1 cellular context compared by ENCODE assay signal in genomic region chr19:56126983-56127780, GRCh38.
TF ChIP-seq lines count a peak whose summit lies in the region.

No MANE protein-coding gene starts in this region.

TF ChIP-seq in HepG2, 621 proteins besides CTCF, POLR2A, EP300 and RAD21 (continued from another document and continues in another):
- TF ChIP-seq, protein P1, sequence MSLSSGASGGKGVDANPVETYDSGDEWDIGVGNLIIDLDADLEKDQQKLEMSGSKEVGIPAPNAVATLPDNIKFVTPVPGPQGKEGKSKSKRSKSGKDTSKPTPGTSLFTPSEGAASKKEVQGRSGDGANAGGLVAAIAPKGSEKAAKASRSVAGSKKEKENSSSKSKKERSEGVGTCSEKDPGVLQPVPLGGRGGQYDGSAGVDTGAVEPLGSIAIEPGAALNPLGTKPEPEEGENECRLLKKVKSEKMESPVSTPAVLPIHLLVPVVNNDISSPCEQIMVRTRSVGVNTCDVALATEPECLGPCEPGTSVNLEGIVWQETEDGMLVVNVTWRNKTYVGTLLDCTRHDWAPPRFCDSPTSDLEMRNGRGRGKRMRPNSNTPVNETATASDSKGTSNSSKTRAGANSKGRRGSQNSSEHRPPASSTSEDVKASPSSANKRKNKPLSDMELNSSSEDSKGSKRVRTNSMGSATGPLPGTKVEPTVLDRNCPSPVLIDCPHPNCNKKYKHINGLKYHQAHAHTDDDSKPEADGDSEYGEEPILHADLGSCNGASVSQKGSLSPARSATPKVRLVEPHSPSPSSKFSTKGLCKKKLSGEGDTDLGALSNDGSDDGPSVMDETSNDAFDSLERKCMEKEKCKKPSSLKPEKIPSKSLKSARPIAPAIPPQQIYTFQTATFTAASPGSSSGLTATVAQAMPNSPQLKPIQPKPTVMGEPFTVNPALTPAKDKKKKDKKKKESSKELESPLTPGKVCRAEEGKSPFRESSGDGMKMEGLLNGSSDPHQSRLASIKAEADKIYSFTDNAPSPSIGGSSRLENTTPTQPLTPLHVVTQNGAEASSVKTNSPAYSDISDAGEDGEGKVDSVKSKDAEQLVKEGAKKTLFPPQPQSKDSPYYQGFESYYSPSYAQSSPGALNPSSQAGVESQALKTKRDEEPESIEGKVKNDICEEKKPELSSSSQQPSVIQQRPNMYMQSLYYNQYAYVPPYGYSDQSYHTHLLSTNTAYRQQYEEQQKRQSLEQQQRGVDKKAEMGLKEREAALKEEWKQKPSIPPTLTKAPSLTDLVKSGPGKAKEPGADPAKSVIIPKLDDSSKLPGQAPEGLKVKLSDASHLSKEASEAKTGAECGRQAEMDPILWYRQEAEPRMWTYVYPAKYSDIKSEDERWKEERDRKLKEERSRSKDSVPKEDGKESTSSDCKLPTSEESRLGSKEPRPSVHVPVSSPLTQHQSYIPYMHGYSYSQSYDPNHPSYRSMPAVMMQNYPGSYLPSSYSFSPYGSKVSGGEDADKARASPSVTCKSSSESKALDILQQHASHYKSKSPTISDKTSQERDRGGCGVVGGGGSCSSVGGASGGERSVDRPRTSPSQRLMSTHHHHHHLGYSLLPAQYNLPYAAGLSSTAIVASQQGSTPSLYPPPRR (CRISPR knock-in tag; IDR thresholded peaks at IDR 0.05; ENCODE audit: borderline replicate concordance) = no peak
- TF ChIP-seq ZBTB38 (CRISPR knock-in tag; IDR thresholded peaks at IDR 0.05) (peak; percentile 22; the same call in 1 of the 2 replicates), ZNF687 (CRISPR knock-in tag; IDR thresholded peaks at IDR 0.05) (no peak; the same call in 1 of the 2 replicates), MEIS2 (CRISPR knock-in tag; IDR thresholded peaks at IDR 0.05) (no peak), FOXO1 (CRISPR knock-in tag; IDR thresholded peaks at IDR 0.05) (no peak), SYNCRIP (IDR thresholded peaks at IDR 0.05; ENCODE audit: insufficient read depth, low read depth, low read length) (no peak), SOX6 (IDR thresholded peaks at IDR 0.05) (no peak), SOX6 (CRISPR knock-in tag; IDR thresholded peaks at IDR 0.05) (0 out of 2 replicates have a peak, but pooled peaks have one; percentile 9), ZNF337 (CRISPR knock-in tag; IDR thresholded peaks at IDR 0.05; ENCODE audit: borderline replicate concordance, low read depth) (no peak), NFYB (CRISPR knock-in tag; IDR thresholded peaks at IDR 0.05) (peak; percentile 77), ESRRA (CRISPR knock-in tag; IDR thresholded peaks at IDR 0.05; ENCODE audit: low read depth) (no peak), MYC (CRISPR knock-in tag; IDR thresholded peaks at IDR 0.05; ENCODE audit: borderline replicate concordance) (peak; percentile 26; the same call in 1 of the 2 replicates), POGZ (CRISPR knock-in tag; IDR thresholded peaks at IDR 0.05) (0 out of 2 replicates have a peak, but pooled peaks have one; percentile 18), ZNF44 (CRISPR knock-in tag; IDR thresholded peaks at IDR 0.05) (no peak), ZNF121 (CRISPR knock-in tag; IDR thresholded peaks at IDR 0.05) (no peak), MEF2D (CRISPR knock-in tag; IDR thresholded peaks at IDR 0.05) (no peak), ZNF883 (CRISPR knock-in tag; IDR thresholded peaks at IDR 0.05; ENCODE audit: not compliant biosample characterization) (no peak)
- TF ChIP-seq, protein P2, sequence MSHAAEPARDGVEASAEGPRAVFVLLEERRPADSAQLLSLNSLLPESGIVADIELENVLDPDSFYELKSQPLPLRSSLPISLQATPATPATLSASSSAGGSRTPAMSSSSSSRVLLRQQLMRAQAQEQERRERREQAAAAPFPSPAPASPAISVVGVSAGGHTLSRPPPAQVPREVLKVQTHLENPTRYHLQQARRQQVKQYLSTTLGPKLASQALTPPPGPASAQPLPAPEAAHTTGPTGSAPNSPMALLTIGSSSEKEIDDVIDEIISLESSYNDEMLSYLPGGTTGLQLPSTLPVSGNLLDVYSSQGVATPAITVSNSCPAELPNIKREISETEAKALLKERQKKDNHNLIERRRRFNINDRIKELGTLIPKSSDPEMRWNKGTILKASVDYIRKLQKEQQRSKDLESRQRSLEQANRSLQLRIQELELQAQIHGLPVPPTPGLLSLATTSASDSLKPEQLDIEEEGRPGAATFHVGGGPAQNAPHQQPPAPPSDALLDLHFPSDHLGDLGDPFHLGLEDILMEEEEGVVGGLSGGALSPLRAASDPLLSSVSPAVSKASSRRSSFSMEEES (CRISPR knock-in tag; IDR thresholded peaks at IDR 0.05) = no peak
- TF ChIP-seq, protein P3, sequence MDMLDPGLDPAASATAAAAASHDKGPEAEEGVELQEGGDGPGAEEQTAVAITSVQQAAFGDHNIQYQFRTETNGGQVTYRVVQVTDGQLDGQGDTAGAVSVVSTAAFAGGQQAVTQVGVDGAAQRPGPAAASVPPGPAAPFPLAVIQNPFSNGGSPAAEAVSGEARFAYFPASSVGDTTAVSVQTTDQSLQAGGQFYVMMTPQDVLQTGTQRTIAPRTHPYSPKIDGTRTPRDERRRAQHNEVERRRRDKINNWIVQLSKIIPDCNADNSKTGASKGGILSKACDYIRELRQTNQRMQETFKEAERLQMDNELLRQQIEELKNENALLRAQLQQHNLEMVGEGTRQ (IDR thresholded peaks at IDR 0.05; ENCODE audit: low read depth, low read length) = peak; percentile 50; the same call in 1 of the 2 replicates
- TF ChIP-seq, protein P3 (CRISPR knock-in tag; IDR thresholded peaks at IDR 0.05; ENCODE audit: borderline replicate concordance) = peak; percentile 80; the same call in 1 of the 2 replicates
- TF ChIP-seq, protein P4, sequence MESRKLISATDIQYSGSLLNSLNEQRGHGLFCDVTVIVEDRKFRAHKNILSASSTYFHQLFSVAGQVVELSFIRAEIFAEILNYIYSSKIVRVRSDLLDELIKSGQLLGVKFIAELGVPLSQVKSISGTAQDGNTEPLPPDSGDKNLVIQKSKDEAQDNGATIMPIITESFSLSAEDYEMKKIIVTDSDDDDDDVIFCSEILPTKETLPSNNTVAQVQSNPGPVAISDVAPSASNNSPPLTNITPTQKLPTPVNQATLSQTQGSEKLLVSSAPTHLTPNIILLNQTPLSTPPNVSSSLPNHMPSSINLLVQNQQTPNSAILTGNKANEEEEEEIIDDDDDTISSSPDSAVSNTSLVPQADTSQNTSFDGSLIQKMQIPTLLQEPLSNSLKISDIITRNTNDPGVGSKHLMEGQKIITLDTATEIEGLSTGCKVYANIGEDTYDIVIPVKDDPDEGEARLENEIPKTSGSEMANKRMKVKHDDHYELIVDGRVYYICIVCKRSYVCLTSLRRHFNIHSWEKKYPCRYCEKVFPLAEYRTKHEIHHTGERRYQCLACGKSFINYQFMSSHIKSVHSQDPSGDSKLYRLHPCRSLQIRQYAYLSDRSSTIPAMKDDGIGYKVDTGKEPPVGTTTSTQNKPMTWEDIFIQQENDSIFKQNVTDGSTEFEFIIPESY (CRISPR knock-in tag; IDR thresholded peaks at IDR 0.05) = peak; percentile 11; the same call in 1 of the 2 replicates
- TF ChIP-seq, protein P5, sequence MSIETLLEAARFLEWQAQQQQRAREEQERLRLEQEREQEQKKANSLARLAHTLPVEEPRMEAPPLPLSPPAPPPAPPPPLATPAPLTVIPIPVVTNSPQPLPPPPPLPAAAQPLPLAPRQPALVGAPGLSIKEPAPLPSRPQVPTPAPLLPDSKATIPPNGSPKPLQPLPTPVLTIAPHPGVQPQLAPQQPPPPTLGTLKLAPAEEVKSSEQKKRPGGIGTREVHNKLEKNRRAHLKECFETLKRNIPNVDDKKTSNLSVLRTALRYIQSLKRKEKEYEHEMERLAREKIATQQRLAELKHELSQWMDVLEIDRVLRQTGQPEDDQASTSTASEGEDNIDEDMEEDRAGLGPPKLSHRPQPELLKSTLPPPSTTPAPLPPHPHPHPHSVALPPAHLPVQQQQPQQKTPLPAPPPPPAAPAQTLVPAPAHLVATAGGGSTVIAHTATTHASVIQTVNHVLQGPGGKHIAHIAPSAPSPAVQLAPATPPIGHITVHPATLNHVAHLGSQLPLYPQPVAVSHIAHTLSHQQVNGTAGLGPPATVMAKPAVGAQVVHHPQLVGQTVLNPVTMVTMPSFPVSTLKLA (IDR thresholded peaks at IDR 0.05) = peak; percentile 18; the same call in 1 of the 2 replicates
- TF ChIP-seq, protein P6, sequence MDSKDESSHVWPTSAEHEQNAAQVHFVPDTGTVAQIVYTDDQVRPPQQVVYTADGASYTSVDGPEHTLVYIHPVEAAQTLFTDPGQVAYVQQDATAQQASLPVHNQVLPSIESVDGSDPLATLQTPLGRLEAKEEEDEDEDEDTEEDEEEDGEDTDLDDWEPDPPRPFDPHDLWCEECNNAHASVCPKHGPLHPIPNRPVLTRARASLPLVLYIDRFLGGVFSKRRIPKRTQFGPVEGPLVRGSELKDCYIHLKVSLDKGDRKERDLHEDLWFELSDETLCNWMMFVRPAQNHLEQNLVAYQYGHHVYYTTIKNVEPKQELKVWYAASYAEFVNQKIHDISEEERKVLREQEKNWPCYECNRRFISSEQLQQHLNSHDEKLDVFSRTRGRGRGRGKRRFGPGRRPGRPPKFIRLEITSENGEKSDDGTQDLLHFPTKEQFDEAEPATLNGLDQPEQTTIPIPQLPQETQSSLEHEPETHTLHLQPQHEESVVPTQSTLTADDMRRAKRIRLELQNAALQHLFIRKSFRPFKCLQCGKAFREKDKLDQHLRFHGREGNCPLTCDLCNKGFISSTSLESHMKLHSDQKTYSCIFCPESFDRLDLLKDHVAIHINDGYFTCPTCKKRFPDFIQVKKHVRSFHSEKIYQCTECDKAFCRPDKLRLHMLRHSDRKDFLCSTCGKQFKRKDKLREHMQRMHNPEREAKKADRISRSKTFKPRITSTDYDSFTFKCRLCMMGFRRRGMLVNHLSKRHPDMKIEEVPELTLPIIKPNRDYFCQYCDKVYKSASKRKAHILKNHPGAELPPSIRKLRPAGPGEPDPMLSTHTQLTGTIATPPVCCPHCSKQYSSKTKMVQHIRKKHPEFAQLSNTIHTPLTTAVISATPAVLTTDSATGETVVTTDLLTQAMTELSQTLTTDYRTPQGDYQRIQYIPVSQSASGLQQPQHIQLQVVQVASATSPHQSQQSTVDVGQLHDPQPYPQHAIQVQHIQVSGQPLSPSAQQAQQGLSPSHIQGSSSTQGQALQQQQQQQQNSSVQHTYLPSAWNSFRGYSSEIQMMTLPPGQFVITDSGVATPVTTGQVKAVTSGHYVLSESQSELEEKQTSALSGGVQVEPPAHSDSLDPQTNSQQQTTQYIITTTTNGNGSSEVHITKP (CRISPR knock-in tag; IDR thresholded peaks at IDR 0.05; ENCODE audit: low read depth) = no peak
